In the genomic region with DNA sequence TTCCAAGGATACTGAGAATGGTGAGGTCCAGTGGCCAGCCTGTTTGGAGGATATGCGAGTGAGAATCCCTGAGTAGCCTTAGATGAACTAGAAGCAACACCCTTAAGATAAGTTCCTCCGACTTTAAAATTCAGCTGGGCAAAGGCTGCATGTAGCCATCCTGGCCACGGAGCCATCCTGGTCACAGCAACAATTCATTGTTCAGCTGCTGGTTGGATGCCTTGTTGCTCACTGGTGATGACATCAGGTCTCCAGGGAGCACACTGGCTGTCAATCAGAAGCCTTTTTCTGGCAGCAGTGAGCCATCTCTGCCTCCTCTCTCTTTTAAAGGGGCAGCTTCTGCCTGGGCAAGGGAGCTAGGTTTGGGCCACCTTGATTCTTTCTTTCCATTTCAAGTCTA, we compare ENCODE assay signal across 10 cellular contexts. TPM values are rescaled to one million over a fixed set of nuclear protein-coding genes. Genes with fewer than 3 reads are reported as not detected.
A peak's percentile ranks its signal among the peaks of the same experiment; 100 is the strongest.
DNase-seq lines count a peak whose midpoint lies in the region; ATAC-seq and TF ChIP-seq lines count a peak whose summit lies in the region.
"Had no signal": no experiment of that assay in that cellular context is flagged by ENCODE, and none has a peak within 500 bp of the region (broad histone marks: within the 10 kb centered on the region; RNA-seq: fewer than 3 reads in every experiment).

No MANE protein-coding gene starts in this region.

- H3K14ac ChIP-seq in neuronal stem cell (ENCODE audit: low read length) = no peak overlapping the region

- H2BK5ac ChIP-seq in neuronal stem cell (ENCODE audit: low read length) = no peak overlapping the region

- no peaks in the 10 kb centered on the region for H3K36me3 ChIP-seq in neuronal stem cell (replicated peaks in 1 of 2; ENCODE audit: control insufficient read depth in 2 of 2, insufficient read depth in 2 of 2, low read length in 2 of 2)

- H2BK120ac ChIP-seq in neuronal stem cell (ENCODE audit: low read depth, low read length) = no peak overlapping the region

- no peak overlapping the region for H3K4me2 ChIP-seq in neuronal stem cell (ENCODE audit: insufficient read depth, low read length, poor library complexity, severe bottlenecking)

- no peak for ATAC-seq in HG02840 (IDR thresholded peaks at IDR 0.05; ENCODE audit: low FRiP score, unreplicated experiment)
- ATAC-seq: Right ventricle myocardium inferior had no signal

- H3K4me3 ChIP-seq in neuronal stem cell (ENCODE audit: low read length in 2 of 2) (no peak overlapping the region), coronary artery (no peak overlapping the region)

- no peak overlapping the region for H4K91ac ChIP-seq in neuronal stem cell (ENCODE audit: low read depth, low read length, poor library complexity)

- no peak overlapping the region for H3K4ac ChIP-seq in neuronal stem cell (ENCODE audit: low read length)

- peaks cover 3 to 5% of the 10 kb centered on the region in 2 donors for H3K9me3 ChIP-seq in neuronal stem cell (replicated peaks in 1 of 2; ENCODE audit: control insufficient read depth in 2 of 2, insufficient read depth in 1 of 2, low read depth in 1 of 2, low read length in 2 of 2)

- H2AK5ac ChIP-seq in neuronal stem cell (ENCODE audit: low read depth, low read length) = no peak overlapping the region

- H2BK15ac ChIP-seq in neuronal stem cell (ENCODE audit: low read length) = no peak overlapping the region

- no peak overlapping the region for H3K18ac ChIP-seq in neuronal stem cell (ENCODE audit: low read length)

- DNase-seq in NCI-H2227 (lab: John Stamatoyannopoulos, UW; ENCODE audit: unreplicated experiment) (peak; percentile 35), NCI-H2227 treated with DMSO at 0.1 percent for 48 hours (lab: John Stamatoyannopoulos, UW) (no peak), NCI-H2171 treated with DMSO at 0.1 percent for 48 hours (lab: John Stamatoyannopoulos, UW) (peak; percentile 75), cerebellum (ENCODE audit: low spot score) (peak; percentile 69), neuronal stem cell (ENCODE audit: low spot score) (no peak), coronary artery (ENCODE audit: low spot score) (no peak), inferior parietal cortex (ENCODE audit: extremely low spot score) (no peak)

- H2AFZ ChIP-seq in neuronal stem cell (ENCODE audit: low read length) = peak overlapping the region; percentile 72

- no peak overlapping the region for H3K9ac ChIP-seq in neuronal stem cell (ENCODE audit: low read depth, low read length, poor library complexity)

- no peak for TF ChIP-seq CTCF in coronary artery (IDR thresholded peaks at IDR 0.05)

- peaks cover 2 to 5% of the 10 kb centered on the region in 2 donors for H3K4me1 ChIP-seq in neuronal stem cell (ENCODE audit: control insufficient read depth in 2 of 2, insufficient read depth in 1 of 2, low read depth in 1 of 2, low read length in 2 of 2)

- WGBS in neuronal stem cell (ENCODE audit: extremely low coverage in 2 of 2, insufficient read length in 2 of 2, insufficient replicate concordance in 1 of 2), 2 donors = no CpG with 5 or more reads among the region's 3 CpGs

- no peak overlapping the region for H3K23ac ChIP-seq in neuronal stem cell (ENCODE audit: low read depth, low read length, poor library complexity)

- no peak overlapping the region for H4K8ac ChIP-seq in neuronal stem cell (ENCODE audit: low read depth, low read length)

- H3K79me1 ChIP-seq in neuronal stem cell (ENCODE audit: low read depth, low read length) = no peaks in the 10 kb centered on the region

- H2BK12ac ChIP-seq in neuronal stem cell (ENCODE audit: low read length) = no peak overlapping the region

- H3K27me3 ChIP-seq in neuronal stem cell (ENCODE audit: control insufficient read depth in 3 of 3, insufficient read depth in 3 of 3, low read depth in 1 of 3, low read length in 3 of 3) = peaks cover 0 to 19% (median 0%) of the 10 kb centered on the region in 3 experiments

- H3K27ac ChIP-seq in neuronal stem cell (replicated peaks; ENCODE audit: low read length) (no peak overlapping the region), coronary artery (no peak overlapping the region)

RNA-seq across cellular contexts. Expression of a gene that starts 22.4 kb away (rescaled TPM):
- 25.8 TPM for total RNA-seq in cerebellum
- 2.9 TPM for polyA plus RNA-seq in neuronal stem cell (2013, experiment 1 of 2)
- 3.0 TPM for polyA plus RNA-seq in neuronal stem cell (2013, experiment 2 of 2)
- total RNA-seq: fibroblast of villous mesenchyme, Right ventricle myocardium inferior had no signal

RNA-seq across cellular contexts. Expression of a gene that starts 52.8 kb away (rescaled TPM):
- total RNA-seq in cerebellum = 98.7 TPM
- 156 TPM for polyA plus RNA-seq in neuronal stem cell (2013, experiment 1 of 2)
- 161 TPM for polyA plus RNA-seq in neuronal stem cell (2013, experiment 2 of 2)

Comparison
In these comparisons a context has a peak if more than half of its experiments do, and no peak if none do; other contexts are left out.
1. DNase-seq: peak in NCI-H2227 (single experiment), NCI-H2171 treated with DMSO at 0.1 percent for 48 hours (single experiment) and cerebellum (single experiment); none in NCI-H2227 treated with DMSO at 0.1 percent for 48 hours (single experiment), neuronal stem cell (single experiment), coronary artery (single experiment) and inferior parietal cortex (single experiment).